ENCODE assay signal across 8 cellular contexts in genomic region chr12:13173537-13173936, GRCh38. TPM values are rescaled to one million over a fixed set of nuclear protein-coding genes. Genes with fewer than 3 reads are reported as not detected.
DNase-seq lines count a peak whose midpoint lies in the region; ATAC-seq and TF ChIP-seq lines count a peak whose summit lies in the region.

No MANE protein-coding gene starts in this region.

- H2AK5ac ChIP-seq in mesendoderm (ENCODE audit: low read length), result no peak overlapping the region

- H3K36me3 ChIP-seq in MG63, result no peaks in the 10 kb centered on the region
- no peaks in the 10 kb centered on the region for H3K36me3 ChIP-seq in mesendoderm (ENCODE audit: control insufficient read depth, insufficient read depth, low read length)

- no peaks in the 10 kb centered on the region for H3K79me1 ChIP-seq in mesendoderm (ENCODE audit: low read length)

- no peak overlapping the region for H3K4ac ChIP-seq in mesendoderm (ENCODE audit: low read depth, low read length)

- no peak overlapping the region for H2BK5ac ChIP-seq in mesendoderm (ENCODE audit: low read length)

- H3K18ac ChIP-seq in mesendoderm (ENCODE audit: low read length), result peak overlapping the region; percentile 28

- H3K27ac ChIP-seq in mesendoderm (ENCODE audit: low read depth, low read length), result no peak overlapping the region

- H3K4me1 ChIP-seq in mesendoderm (ENCODE audit: control insufficient read depth, low read depth, low read length), result peaks cover 7% of the 10 kb centered on the region

- H3K27me3 ChIP-seq in MG63 (no peaks in the 10 kb centered on the region), mesendoderm (ENCODE audit: insufficient read depth, low read length, poor library complexity) (no peaks in the 10 kb centered on the region)

- no peaks in the 10 kb centered on the region for H3K27me3 Mint-ChIP-seq in chondrocyte (ENCODE audit: low read depth)

- H3K4me3 ChIP-seq in MG63 (no peak overlapping the region), mesendoderm (ENCODE audit: low read length) (no peak overlapping the region)

- no peaks in the 10 kb centered on the region for H3K9me3 Mint-ChIP-seq in chondrocyte (ENCODE audit: low read depth)

- peaks cover 54% of the 10 kb centered on the region for H3K4me1 Mint-ChIP-seq in chondrocyte (ENCODE audit: low read depth)

- peak overlapping the region; percentile 51 for H3K4me3 Mint-ChIP-seq in chondrocyte (ENCODE audit: unreplicated experiment)

- no peak overlapping the region for H3K4me2 ChIP-seq in mesendoderm (ENCODE audit: low read length)

- H3K9me3 ChIP-seq in MG63, result no peaks in the 10 kb centered on the region

- TF ChIP-seq CTCF in chondrocyte (IDR thresholded peaks at IDR 0.05), result no peak

- H2BK120ac ChIP-seq in mesendoderm (ENCODE audit: low read depth, low read length), result no peak overlapping the region

- H4K5ac ChIP-seq in mesendoderm (ENCODE audit: low read length), result no peak overlapping the region

- H3K9ac ChIP-seq in mesendoderm (ENCODE audit: low read length), result peak overlapping the region; percentile 8

- H4K8ac ChIP-seq in mesendoderm (ENCODE audit: low read depth, low read length), result no peak overlapping the region

- no peak overlapping the region for H3K23ac ChIP-seq in mesendoderm (ENCODE audit: low read length)

- H3K27ac Mint-ChIP-seq in chondrocyte (ENCODE audit: unreplicated experiment), result peak overlapping the region; percentile 95

- DNase-seq in GOT3 (lab: John Stamatoyannopoulos, UW) (peak; percentile 43), MG63 (peak; percentile 88), chondrocyte (ENCODE audit: low spot score) (no peak), mesendoderm (peak; percentile 65), ureter (ENCODE audit: low spot score) (peak; percentile 83), KG1 (lab: John Stamatoyannopoulos, UW) (no peak), NCI-H510A treated with DMSO at 0.1 percent for 48 hours (lab: John Stamatoyannopoulos, UW) (no peak)

- H3K79me2 ChIP-seq in mesendoderm (ENCODE audit: control insufficient read depth, insufficient read depth, low read length), result no peaks in the 10 kb centered on the region

- no CpG with 5 or more reads among the region's 6 CpGs for WGBS in mesendoderm (ENCODE audit: extremely low coverage, insufficient coverage, low lambda C conversion rate)

- no peaks in the 10 kb centered on the region for H3K36me3 Mint-ChIP-seq in chondrocyte (ENCODE audit: low read depth)

- peak overlapping the region; percentile 61 for H3K56ac ChIP-seq in mesendoderm (ENCODE audit: low read length)

- H2BK15ac ChIP-seq in mesendoderm (replicated peaks; ENCODE audit: low read depth), result no peak overlapping the region

- ATAC-seq in GM18502 (IDR thresholded peaks at IDR 0.05; ENCODE audit: poor library complexity, unreplicated experiment), result peak; percentile 93

RNA-seq across cellular contexts. Expression of gene EMP1, which starts 23.0 kb away (rescaled TPM):
- 55.7 and 326 TPM in 2 replicates for total RNA-seq in MG63 (2014; rRNA removed; shearing (Covaris generic); ENCODE audit: low replicate concordance)
- 30.7 to 58.3 TPM (median 35.7 TPM) in 3 replicates for total RNA-seq in chondrocyte
- polyA plus RNA-seq in mesendoderm (2013, experiment 1 of 2), result 0.45 TPM
- 0.13 TPM for polyA plus RNA-seq in mesendoderm (2013, experiment 2 of 2)
- total RNA-seq in ureter, result 193 TPM

Comparison
In these comparisons a context has a peak if more than half of its experiments do, and no peak if none do; other contexts are left out.
1. DNase-seq: peak in GOT3 (single experiment), MG63 (single experiment), mesendoderm (single experiment) and ureter (single experiment); none in chondrocyte (single experiment), KG1 (single experiment) and NCI-H510A treated with DMSO at 0.1 percent for 48 hours (single experiment).